ENCODE assay signal across 8 cellular contexts in the genomic region with DNA sequence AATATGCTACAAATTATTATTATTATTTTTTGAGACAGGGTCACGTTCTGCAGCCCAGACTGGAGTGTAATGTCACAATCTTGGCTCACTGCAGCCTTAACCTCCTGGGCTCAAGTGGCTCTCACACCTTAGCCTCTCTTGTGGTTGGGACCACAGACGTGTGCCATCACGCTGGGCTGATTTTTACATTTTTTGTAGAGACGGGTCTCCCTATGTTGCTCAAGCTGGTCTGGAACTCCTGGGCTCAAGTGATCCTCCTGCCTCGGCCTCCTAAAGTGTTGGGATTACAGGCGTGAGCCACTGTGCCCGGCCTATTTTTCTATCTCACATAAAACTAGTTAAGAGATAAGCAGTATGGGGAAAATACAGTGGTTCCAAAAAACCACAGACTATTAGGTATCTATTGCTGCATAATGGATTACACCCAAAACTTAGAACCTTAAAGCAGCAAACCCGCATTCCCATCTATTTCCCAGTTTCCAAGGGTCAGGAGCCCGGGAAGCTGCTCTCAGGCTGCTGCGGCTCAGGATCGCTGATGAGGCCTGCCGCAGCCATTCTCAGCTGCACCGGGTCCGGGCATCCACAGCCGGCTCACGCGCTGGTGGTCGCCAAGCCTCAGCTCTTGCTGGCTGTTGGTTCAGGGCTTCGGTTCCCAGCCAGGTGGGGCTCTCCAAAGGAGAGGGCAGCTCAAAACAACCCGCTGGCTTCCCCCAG.
DNase-seq lines count a peak whose midpoint lies in the region; ATAC-seq, FAIRE-seq and TF ChIP-seq lines count a peak whose summit lies in the region.

No MANE protein-coding gene starts in this region.

- H3K27me3 ChIP-seq in thyroid gland: no peaks in the 10 kb centered on the region

- H3K4me3 ChIP-seq in kidney (ENCODE audit: low read length in 2 of 2) (peak overlapping the region; percentile 32 to 79), thyroid gland (replicated peaks in 1 of 3) (peak overlapping the region in 2 of 3 donors; percentile 16 to 75)

- CTCF ChIA-PET in activated CD8-positive, alpha-beta memory T cell treated with anti-CD3 and anti-CD28 coated beads, Interleukin-2, amount 10 ng/mL, durations not matched to agents 7 days and 5 days (lab: Charles Lee): interaction anchor here (0.8 to 9.3 kb wide), 32 partner anchors 7 to 606 kb away, joined by 3 to 115 read pairs (median 7); a partner anchor contains a TSS

- peaks cover 15% of the 10 kb centered on the region for H3K4me1 Mint-ChIP-seq in activated CD8-positive, alpha-beta memory T cell treated with anti-CD3 and anti-CD28 coated beads, Interleukin-2, amount 10 ng/mL, durations not matched to agents 7 days and 5 days
- peaks cover 3% of the 10 kb centered on the region for H3K4me1 Mint-ChIP-seq in activated T-helper 2 cell treated with anti-CD3 and anti-CD28 coated beads, Interferon-gamma antibody, Interleukin-2, Interleukin-4, amounts not matched to agents 10 μg/mL and 5 μg/mL and 100 μg/mL, durations not matched to agents 14 hours and 24 hours and 36 hours (ENCODE audit: low read depth)

- no peak for FAIRE-seq in kidney (lab: Jason Lieb, UNC)

- no peak overlapping the region for H3K9ac ChIP-seq in kidney (ENCODE audit: low read length in 2 of 2)

- H3K27ac ChIP-seq in kidney (ENCODE audit: low read depth in 2 of 2, low read length in 2 of 2): no peak overlapping the region
- no peak overlapping the region for H3K27ac ChIP-seq in thyroid gland

- WGBS in thyroid gland, 2 donors: 38 to 63% methylated on average over 13 to 20 of the region's 20 CpGs

- H3K36me3 Mint-ChIP-seq in activated CD8-positive, alpha-beta memory T cell treated with anti-CD3 and anti-CD28 coated beads, Interleukin-2, amount 10 ng/mL, durations not matched to agents 7 days and 5 days: no peaks in the 10 kb centered on the region
- no peaks in the 10 kb centered on the region for H3K36me3 Mint-ChIP-seq in activated T-helper 2 cell treated with anti-CD3 and anti-CD28 coated beads, Interferon-gamma antibody, Interleukin-2, Interleukin-4, amounts not matched to agents 10 μg/mL and 5 μg/mL and 100 μg/mL, durations not matched to agents 14 hours and 24 hours and 36 hours (ENCODE audit: low read depth)

- no peak overlapping the region for H3K27ac Mint-ChIP-seq in activated CD8-positive, alpha-beta memory T cell treated with anti-CD3 and anti-CD28 coated beads, Interleukin-2, amount 10 ng/mL, durations not matched to agents 7 days and 5 days
- no peak overlapping the region for H3K27ac Mint-ChIP-seq in activated T-helper 2 cell treated with anti-CD3 and anti-CD28 coated beads, Interferon-gamma antibody, Interleukin-2, Interleukin-4, amounts not matched to agents 10 μg/mL and 5 μg/mL and 100 μg/mL, durations not matched to agents 14 hours and 24 hours and 36 hours

- H3K36me3 ChIP-seq in kidney (ENCODE audit: control insufficient read depth in 1 of 2, insufficient read depth in 2 of 2, low read length in 2 of 2) (no peaks in the 10 kb centered on the region), thyroid gland (no peaks in the 10 kb centered on the region)

- H3K9me3 ChIP-seq in kidney (ENCODE audit: control insufficient read depth in 1 of 2, low read length in 2 of 2) (no peaks in the 10 kb centered on the region), thyroid gland (no peaks in the 10 kb centered on the region)

- TF ChIP-seq CTCF in kidney (IDR thresholded peaks at IDR 0.05; ENCODE audit: borderline replicate concordance, extremely low read depth, insufficient read depth): no peak
- peak in 3 of 6 experiments; percentile 31 to 36 (median 35) for TF ChIP-seq CTCF in thyroid gland (IDR thresholded peaks at IDR 0.05)

- H3K4me3 Mint-ChIP-seq in activated CD8-positive, alpha-beta memory T cell treated with anti-CD3 and anti-CD28 coated beads, Interleukin-2, amount 10 ng/mL, durations not matched to agents 7 days and 5 days: peak overlapping the region; percentile 87
- peak overlapping the region; percentile 91 for H3K4me3 Mint-ChIP-seq in activated T-helper 2 cell treated with anti-CD3 and anti-CD28 coated beads, Interferon-gamma antibody, Interleukin-2, Interleukin-4, amounts not matched to agents 10 μg/mL and 5 μg/mL and 100 μg/mL, durations not matched to agents 14 hours and 24 hours and 36 hours (ENCODE audit: low read depth)

- no peak for ATAC-seq in activated CD8-positive, alpha-beta memory T cell treated with anti-CD3 and anti-CD28 coated beads, Interleukin-2, amount 10 ng/mL, durations not matched to agents 7 days and 5 days
- ATAC-seq in GM18909 (IDR thresholded peaks at IDR 0.05; ENCODE audit: poor library complexity, unreplicated experiment) (no peak), HG03175 (IDR thresholded peaks at IDR 0.05; ENCODE audit: unreplicated experiment) (no peak), HG02973 (IDR thresholded peaks at IDR 0.05; ENCODE audit: unreplicated experiment) (no peak)

- DNase-seq in activated CD8-positive, alpha-beta memory T cell treated with anti-CD3 and anti-CD28 coated beads, Interleukin-2, amount 10 ng/mL, durations not matched to agents 7 days and 5 days: no peak
- DNase-seq in activated CD8-positive, alpha-beta memory T cell treated with anti-CD3 and anti-CD28 coated beads, Interleukin-2, amount 50 U/mL, for 4 hours: no peak
- no peak for DNase-seq in activated T-helper 2 cell treated with anti-CD3 and anti-CD28 coated beads, Interferon-gamma antibody, Interleukin-2, Interleukin-4, amounts not matched to agents 10 μg/mL and 5 μg/mL and 100 μg/mL, durations not matched to agents 14 hours and 24 hours and 36 hours (ENCODE audit: low spot score)
- no peak for DNase-seq in kidney
- no peak for DNase-seq in thyroid gland

- peaks cover 7% of the 10 kb centered on the region for H3K27me3 Mint-ChIP-seq in activated CD8-positive, alpha-beta memory T cell treated with anti-CD3 and anti-CD28 coated beads, Interleukin-2, amount 10 ng/mL, durations not matched to agents 7 days and 5 days
- peaks cover 5% of the 10 kb centered on the region for H3K27me3 Mint-ChIP-seq in activated T-helper 2 cell treated with anti-CD3 and anti-CD28 coated beads, Interferon-gamma antibody, Interleukin-2, Interleukin-4, amounts not matched to agents 10 μg/mL and 5 μg/mL and 100 μg/mL, durations not matched to agents 14 hours and 24 hours and 36 hours (ENCODE audit: low read depth)

- no peaks in the 10 kb centered on the region for H3K9me3 Mint-ChIP-seq in activated CD8-positive, alpha-beta memory T cell treated with anti-CD3 and anti-CD28 coated beads, Interleukin-2, amount 10 ng/mL, durations not matched to agents 7 days and 5 days (ENCODE audit: low read depth)
- no peaks in the 10 kb centered on the region for H3K9me3 Mint-ChIP-seq in activated T-helper 2 cell treated with anti-CD3 and anti-CD28 coated beads, Interferon-gamma antibody, Interleukin-2, Interleukin-4, amounts not matched to agents 10 μg/mL and 5 μg/mL and 100 μg/mL, durations not matched to agents 14 hours and 24 hours and 36 hours

- H3K4me1 ChIP-seq in kidney (ENCODE audit: control insufficient read depth in 1 of 2, insufficient read depth in 1 of 2, low read depth in 1 of 2, low read length in 2 of 2) (peaks cover 0 to 2% of the 10 kb centered on the region in 2 donors), thyroid gland (peaks cover 10 to 15% of the 10 kb centered on the region in 2 donors)

- intact Hi-C loops in activated T-helper 2 cell treated with anti-CD3 and anti-CD28 coated beads, Interferon-gamma antibody, Interleukin-2, Interleukin-4, amounts not matched to agents 10 μg/mL and 5 μg/mL and 100 μg/mL, durations not matched to agents 14 hours and 24 hours and 36 hours (cut with micrococcal nuclease): loop anchor here (1.0 to 5.0 kb wide), 4 partner anchors 44 to 600 kb away; a partner anchor contains a TSS
- intact Hi-C loops in kidney (cut with DNase I): loop anchor here (10.0 kb wide), 1 partner anchor 190 kb away; no protein-coding TSS in a partner anchor
- intact Hi-C loops in thyroid gland (cut with DNase I): loop anchor here (5.0 kb wide), 2 partner anchors 128 to 188 kb away; a partner anchor contains a TSS

- TF ChIP-seq POLR2A in thyroid gland (IDR thresholded peaks at IDR 0.05): peak in 1 of 2 donors; percentile 9
